Comparison of ENCODE assay signal across 32 cellular contexts in genomic region chr7:101586971-101587370, GRCh38. TPM values are rescaled to one million over a fixed set of nuclear protein-coding genes. Genes with fewer than 3 reads are reported as not detected.
A peak's percentile ranks its signal among the peaks of the same experiment; 100 is the strongest.
DNase-seq lines count a peak whose midpoint lies in the region; ATAC-seq and TF ChIP-seq lines count a peak whose summit lies in the region.
"Had no signal": no experiment of that assay in that cellular context is flagged by ENCODE, and none has a peak within 500 bp of the region (broad histone marks: within the 10 kb centered on the region; RNA-seq: fewer than 3 reads in every experiment).

No MANE protein-coding gene starts in this region.

- ATAC-seq in left ventricle myocardium superior = no peak
- ATAC-seq in HG03469 (IDR thresholded peaks at IDR 0.05; ENCODE audit: unreplicated experiment) = no peak
- ATAC-seq in HG03520 (IDR thresholded peaks at IDR 0.05; ENCODE audit: unreplicated experiment) = no peak
- ATAC-seq: heart right ventricle, right lobe of liver had no signal

- H2AFZ ChIP-seq in SU-DHL-6 (ENCODE audit: low read depth, low read length, severe bottlenecking) = peak overlapping the region; percentile 8
- H2AFZ ChIP-seq: parathyroid adenoma had no signal

- peaks cover 54% of the 10 kb centered on the region for H3K4me1 Mint-ChIP-seq in mesothelial cell of epicardium

- H3F3A ChIP-seq in SU-DHL-6 (ENCODE audit: insufficient read depth) = no peaks in the 10 kb centered on the region

- no peaks in the 10 kb centered on the region for H3K9me2 ChIP-seq in SU-DHL-6 (replicated peaks; ENCODE audit: insufficient read depth, low read length)

- intact Hi-C loops in cardiac septum (cut with DNase I) (no loop called here), left ventricle myocardium superior (cut with micrococcal nuclease) (no loop called here)

- no peaks in the 10 kb centered on the region for H3K9me3 ChIP-seq in SU-DHL-6 (ENCODE audit: insufficient read depth, low read length)
- no peaks in the 10 kb centered on the region for H3K9me3 ChIP-seq in effector memory CD4-positive, alpha-beta T cell (ENCODE audit: control insufficient read depth, low read length)
- H3K9me3 ChIP-seq: adrenal gland, esophagus squamous epithelium, testis, uterus had no signal

- peak overlapping the region; percentile 53 for H3K27ac Mint-ChIP-seq in mesothelial cell of epicardium
- H3K27ac Mint-ChIP-seq: activated naive CD4-positive, alpha-beta T cell treated with anti-CD3 and anti-CD28 coated beads for 36 hours; CD4-positive, alpha-beta T cell; stimulated activated naive CD8-positive, alpha-beta T cell treated with anti-CD3 and anti-CD28 coated beads, Interleukin-15, Interleukin-2, amounts not matched to agents 100 ng/mL and 50 ng/mL, for 24 hours had no signal

- DNase-seq in cardiac septum (ENCODE audit: low spot score) (peak; percentile 15), left ventricle myocardium superior (no peak), mesothelial cell of epicardium (ENCODE audit: low spot score in 2 of 2, unreplicated experiment in 2 of 2) (peak in 1 of 2 experiments; percentile 29), RWPE1 (ENCODE audit: low spot score) (no peak)
- no peak for DNase-seq in effector memory CD4-positive, alpha-beta T cell
- DNase-seq: activated CD4-positive, CD25-positive, alpha-beta regulatory T cell; activated naive CD4-positive, alpha-beta T cell treated with anti-CD3 and anti-CD28 coated beads for 36 hours; CD4-positive, alpha-beta T cell; esophagus squamous epithelium; foreskin melanocyte; heart right ventricle; NCI-H1048; NCI-H446 treated with DMSO at 0.1 percent for 48 hours; NCI-H82; stimulated activated CD8-positive, alpha-beta memory T cell treated with anti-CD3 and anti-CD28 coated beads, Interleukin-4, amount 100 ng/mL, for 48 hours; uterus had no signal

- CTCF ChIA-PET in RWPE1 (lab: Yijun Ruan, JAX) = no interaction called here

- peaks cover 17% of the 10 kb centered on the region for H3K27me3 Mint-ChIP-seq in mesothelial cell of epicardium (ENCODE audit: low read depth)
- H3K27me3 Mint-ChIP-seq: stimulated activated naive CD8-positive, alpha-beta T cell treated with anti-CD3 and anti-CD28 coated beads, Interleukin-15, Interleukin-2, amounts not matched to agents 100 ng/mL and 50 ng/mL, for 24 hours had no signal

- no peak overlapping the region for H3K4me3 ChIP-seq in SU-DHL-6 (ENCODE audit: insufficient read depth, low read length, poor library complexity, severe bottlenecking)
- no peak overlapping the region for H3K4me3 ChIP-seq in effector memory CD4-positive, alpha-beta T cell (ENCODE audit: insufficient read depth, low read depth, low read length, poor library complexity, severe bottlenecking)
- H3K4me3 ChIP-seq: adrenal gland, esophagus squamous epithelium, heart right ventricle, right lobe of liver, SJSA1, testis, uterus had no signal

- peaks cover 9% of the 10 kb centered on the region for H3K9me3 Mint-ChIP-seq in mesothelial cell of epicardium
- H3K9me3 Mint-ChIP-seq: activated naive CD4-positive, alpha-beta T cell treated with anti-CD3 and anti-CD28 coated beads for 36 hours; CD4-positive, alpha-beta T cell; stimulated activated naive CD8-positive, alpha-beta T cell treated with anti-CD3 and anti-CD28 coated beads, Interleukin-15, Interleukin-2, amounts not matched to agents 100 ng/mL and 50 ng/mL, for 24 hours had no signal

- H3K79me2 ChIP-seq in SU-DHL-6 (ENCODE audit: insufficient read depth, low read length) = no peaks in the 10 kb centered on the region
- H3K79me2 ChIP-seq: parathyroid adenoma had no signal

- no peak overlapping the region for H3K9ac ChIP-seq in SU-DHL-6 (ENCODE audit: low read length)
- H3K9ac ChIP-seq: parathyroid adenoma had no signal

- H3K36me3 ChIP-seq in SU-DHL-6 (ENCODE audit: low read length) = no peaks in the 10 kb centered on the region
- H3K36me3 ChIP-seq in effector memory CD4-positive, alpha-beta T cell (ENCODE audit: control insufficient read depth, insufficient read depth, low read length) = no peaks in the 10 kb centered on the region
- H3K36me3 ChIP-seq: adrenal gland, esophagus squamous epithelium, heart right ventricle, right lobe of liver, SJSA1, uterus had no signal

- no peak overlapping the region for H3K4me3 Mint-ChIP-seq in mesothelial cell of epicardium
- H3K4me3 Mint-ChIP-seq: activated naive CD4-positive, alpha-beta T cell treated with anti-CD3 and anti-CD28 coated beads for 36 hours; CD4-positive, alpha-beta T cell; nephron; stimulated activated naive CD8-positive, alpha-beta T cell treated with anti-CD3 and anti-CD28 coated beads, Interleukin-15, Interleukin-2, amounts not matched to agents 100 ng/mL and 50 ng/mL, for 24 hours had no signal

- POLR2A ChIA-PET in RWPE1 (lab: Yijun Ruan, JAX; ENCODE audit: low non-redundant PET) = no interaction called here

- TF ChIP-seq CTCF in SU-DHL-6 (IDR thresholded peaks at IDR 0.05; ENCODE audit: insufficient read depth, low read length, poor library complexity, severe bottlenecking) = no peak
- TF ChIP-seq CTCF in mesothelial cell of epicardium (IDR thresholded peaks at IDR 0.05; ENCODE audit: unreplicated experiment) = no peak
- TF ChIP-seq CTCF in RWPE1 (conservative IDR thresholded peaks at IDR 0.05; ENCODE audit: low read depth) = no peak

- no peaks in the 10 kb centered on the region for H4K20me1 ChIP-seq in SU-DHL-6 (ENCODE audit: low read depth, low read length)

- no peaks in the 10 kb centered on the region for H3K36me3 Mint-ChIP-seq in mesothelial cell of epicardium

- H3K27me3 ChIP-seq in SU-DHL-6 (ENCODE audit: low read length) = 0 out of 2 replicates have a peak, but pooled peaks cover under 1% of the 10 kb centered on the region
- no peaks in the 10 kb centered on the region for H3K27me3 ChIP-seq in effector memory CD4-positive, alpha-beta T cell (replicated peaks; ENCODE audit: control insufficient read depth, insufficient read depth, low read length, poor library complexity, severe bottlenecking)
- H3K27me3 ChIP-seq: adrenal gland, heart right ventricle, right lobe of liver, SJSA1, testis, uterus had no signal

- no peak overlapping the region for H3K4me2 ChIP-seq in SU-DHL-6 (ENCODE audit: low read depth, low read length, poor library complexity, severe bottlenecking)

- H3K27ac ChIP-seq in SU-DHL-6 (ENCODE audit: low read depth, low read length) (no peak overlapping the region), RWPE1 (no peak overlapping the region)
- no peak overlapping the region for H3K27ac ChIP-seq in effector memory CD4-positive, alpha-beta T cell (ENCODE audit: insufficient read depth, low read length, poor library complexity, severe bottlenecking)
- H3K27ac ChIP-seq: adrenal gland, esophagus squamous epithelium, heart right ventricle, HL-60, parathyroid adenoma, right lobe of liver, SJSA1, testis, uterus had no signal

- H3K4me1 ChIP-seq in effector memory CD4-positive, alpha-beta T cell (ENCODE audit: control insufficient read depth, insufficient read depth, low read length, poor library complexity, severe bottlenecking) = no peaks in the 10 kb centered on the region
- H3K4me1 ChIP-seq: adrenal gland, heart right ventricle, parathyroid adenoma, right lobe of liver, SJSA1, testis, uterus had no signal

RNA-seq across cellular contexts. Expression of gene MYL10, which starts 42.1 kb away (rescaled TPM):
- total RNA-seq in cardiac septum (not detected), left ventricle myocardium superior (not detected), mesothelial cell of epicardium (not detected in 3 replicates)
- total RNA-seq: activated naive CD4-positive, alpha-beta T cell treated with anti-CD3 and anti-CD28 coated beads for 36 hours; adrenal gland; CD4-positive, alpha-beta T cell; Daoy; dermis microvascular lymphatic vessel endothelial cell; esophagus squamous epithelium; heart right ventricle; lung microvascular endothelial cell; right lobe of liver; RPMI7951; SJSA1; T-helper 1 cell treated with Interleukin-12 subunit alpha and Interleukin-12 subunit beta and Interleukin-4 antibody, amounts not matched to agents 30 ng/mL and 1 ng/mL, for 36 hours; testis; uterus had no signal
